In genomic region chr5:57889558-57889957, GRCh38 we compare ENCODE assay signal across 8 cellular contexts.
DNase-seq lines count a peak whose midpoint lies in the region; ATAC-seq and TF ChIP-seq lines count a peak whose summit lies in the region.

No MANE protein-coding gene starts in this region.

- H4K5ac ChIP-seq in H9 (ENCODE audit: insufficient read length, low read depth, low read length): no peak overlapping the region

- no peak overlapping the region for H3K4me2 ChIP-seq in H9 (ENCODE audit: insufficient read depth, insufficient read length, low read length)

- no peaks in the 10 kb centered on the region for H4K20me1 ChIP-seq in H9 (ENCODE audit: control insufficient read depth, insufficient read depth, insufficient read length)

- intact Hi-C loops in Panc1 (cut with micrococcal nuclease; ENCODE audit: unreplicated experiment): loop anchor here (2.0 to 10.0 kb wide), 4 partner anchors 112 to 595 kb away; no protein-coding TSS in a partner anchor

- H3K4me1 ChIP-seq in Panc1 (ENCODE audit: control insufficient read depth, insufficient read depth, low read length): peaks cover 31% of the 10 kb centered on the region
- H3K4me1 ChIP-seq in H9 (ENCODE audit: insufficient read depth, low read length): peaks cover 5% of the 10 kb centered on the region; the same call in 1 of the 2 replicates

- H3K9ac ChIP-seq in H9 (ENCODE audit: extremely low read depth, insufficient read length, low read length): no peak overlapping the region

- peak; percentile 93 for ATAC-seq in Panc1
- no peak for ATAC-seq in HG03280 (IDR thresholded peaks at IDR 0.05; ENCODE audit: unreplicated experiment)
- no peak for ATAC-seq in HG02885 (IDR thresholded peaks at IDR 0.05; ENCODE audit: poor library complexity, unreplicated experiment)

- no CpG with 5 or more reads among the region's 5 CpGs for WGBS in H9 (ENCODE audit: extremely low coverage, insufficient read length, low lambda C conversion rate)

- no peaks in the 10 kb centered on the region for H3K79me2 ChIP-seq in H9 (ENCODE audit: insufficient read depth, low read length)

- H3K14ac ChIP-seq in H9 (ENCODE audit: insufficient read depth, low read length): no peak overlapping the region

- POLR2A ChIA-PET in Panc1 (lab: Charles Lee): no interaction called here

- H4K8ac ChIP-seq in H9 (replicated peaks; ENCODE audit: insufficient read length, low read depth, low read length): no peak overlapping the region

- no peak overlapping the region for H3K23ac ChIP-seq in H9 (ENCODE audit: insufficient read length, low read depth, low read length)

- H3K79me1 ChIP-seq in H9 (ENCODE audit: insufficient read depth, low read depth, low read length, poor library complexity, severe bottlenecking): no peaks in the 10 kb centered on the region

- no peak overlapping the region for H2BK120ac ChIP-seq in H9 (ENCODE audit: low read depth, low read length, poor library complexity, severe bottlenecking)

- no peak overlapping the region for H2BK12ac ChIP-seq in H9 (ENCODE audit: insufficient read length, low read depth, low read length)

- no peak overlapping the region for H3K4me3 ChIP-seq in Panc1 (ENCODE audit: low read depth in 2 of 2, low read length in 2 of 2)
- no peak overlapping the region for H3K4me3 ChIP-seq in epithelial cell of proximal tubule (ENCODE audit: low read depth, low read length)

- no peaks in the 10 kb centered on the region for H3K36me3 Mint-ChIP-seq in H9 (ENCODE audit: insufficient read depth in 1 of 3, low read depth in 3 of 3)

- no peak overlapping the region for H3K27ac Mint-ChIP-seq in H9

- BruUV-seq in Panc1 (replicated peaks; lab: Mats Ljungman, UMichigan): no TSS peak

- no peak overlapping the region for H2BK5ac ChIP-seq in H9 (ENCODE audit: insufficient read length, low read length)

- no peaks in the 10 kb centered on the region for H3K9me3 Mint-ChIP-seq in H9

- H3K27me3 Mint-ChIP-seq in H9 (ENCODE audit: low read depth): no peaks in the 10 kb centered on the region

- H2BK15ac ChIP-seq in H9 (ENCODE audit: low read depth, low read length): no peak overlapping the region

- CTCF ChIA-PET in Panc1 (lab: Charles Lee): interaction anchor here (1.1 to 2.1 kb wide), 2 partner anchors 571 to 592 kb away, joined by 3 to 5 read pairs; no protein-coding TSS in a partner anchor

- H3K36me3 ChIP-seq in Panc1 (ENCODE audit: control insufficient read depth, insufficient read depth, low read length): no peaks in the 10 kb centered on the region

- DNase-seq in ELF-1 (ENCODE audit: low read depth, low spot score) (peak; percentile 58), Panc1 (ENCODE audit: low read depth, low spot score) (peak; percentile 35), epithelial cell of proximal tubule (ENCODE audit: low read depth) (peak; percentile 96), non-pigmented ciliary epithelial cell (ENCODE audit: low read depth) (peak; percentile 76), H9 (no peak)
- DNase-seq in activated T-cell treated with anti-CD3 and anti-CD28 coated beads, Interleukin-2, amount 50 U/mL, for 48 hours: no peak

- H2AK5ac ChIP-seq in H9 (ENCODE audit: insufficient read length, low read length): no peak overlapping the region

- in situ Hi-C loops in Panc1 (cut with HindIII; ENCODE audit: low pct_unique_long_range_greater_than_20kb, low sequenced_read_pairs): no loop called here

- no peak overlapping the region for H2BK20ac ChIP-seq in H9 (ENCODE audit: low read depth, low read length, poor library complexity, severe bottlenecking)

- peaks cover 25 to 35% of the 10 kb centered on the region in 2 experiments for H3K4me1 Mint-ChIP-seq in H9

- H3K56ac ChIP-seq in H9 (ENCODE audit: insufficient read length, low read depth, low read length): no peak overlapping the region

- no peak overlapping the region for H3T11ph ChIP-seq in H9 (ENCODE audit: low read length)

- no peaks in the 10 kb centered on the region for H3K9me3 ChIP-seq in Panc1 (ENCODE audit: control insufficient read depth, insufficient read depth, low read depth, low read length)
- no peaks in the 10 kb centered on the region for H3K9me3 ChIP-seq in H9 (ENCODE audit: control insufficient read depth, low read depth, low read length)

- H3K18ac ChIP-seq in H9 (ENCODE audit: insufficient read length, low read depth, low read length): no peak overlapping the region

- H4K91ac ChIP-seq in H9 (ENCODE audit: insufficient read length, low read depth, low read length): no peak overlapping the region

- H3K27ac ChIP-seq in Panc1 (ENCODE audit: low read length) (peak overlapping the region; percentile 95), H9 (ENCODE audit: insufficient read length, low read depth, low read length) (no peak overlapping the region)

- no peak overlapping the region for H3K4ac ChIP-seq in H9 (ENCODE audit: low read depth, low read length)

- H3K4me3 Mint-ChIP-seq in H9: no peak overlapping the region

- TF ChIP-seq CTCF in Panc1 (IDR thresholded peaks at IDR 0.05) (peak; percentile 80), epithelial cell of proximal tubule (conservative IDR thresholded peaks at IDR 0.05; ENCODE audit: low read depth, low read length) (peak; percentile 61), H9 (conservative IDR thresholded peaks at IDR 0.05) (no peak)

- H3K27me3 ChIP-seq in Panc1 (ENCODE audit: control insufficient read depth, insufficient read depth, low read length) (no peaks in the 10 kb centered on the region), H9 (ENCODE audit: insufficient read depth, low read length) (no peaks in the 10 kb centered on the region)

- no peak overlapping the region for H2AFZ ChIP-seq in H9 (ENCODE audit: low read length)

- no peaks in the 10 kb centered on the region for H3K23me2 ChIP-seq in H9 (ENCODE audit: insufficient read length, low read depth, low read length, poor library complexity, severe bottlenecking)

Comparison
In these comparisons a context has a peak if more than half of its experiments do, and no peak if none do; other contexts are left out.
1. DNase-seq: peak in ELF-1 (single experiment), Panc1 (single experiment), epithelial cell of proximal tubule (single experiment) and non-pigmented ciliary epithelial cell (single experiment); none in activated T-cell treated with anti-CD3 and anti-CD28 coated beads, Interleukin-2, amount 50 U/mL, for 48 hours (0 of 2) and H9 (single experiment).